8 cellular contexts compared by ENCODE assay signal in genomic region chr11:64802370-64803162, GRCh38. TPM values are rescaled to one million over a fixed set of nuclear protein-coding genes. Genes with fewer than 3 reads are reported as not detected.
A peak's percentile ranks its signal among the peaks of the same experiment; 100 is the strongest.
DNase-seq lines count a peak whose midpoint lies in the region; FAIRE-seq and TF ChIP-seq lines count a peak whose summit lies in the region.

No MANE protein-coding gene starts in this region.

- H3K27me3 ChIP-seq in HUES64 (ENCODE audit: insufficient read depth, low read length), result no peaks in the 10 kb centered on the region
- no peaks in the 10 kb centered on the region for H3K27me3 ChIP-seq in keratinocyte (ENCODE audit: control insufficient read depth, extremely low read depth, insufficient read depth, low read length)

- H3K9me3 Mint-ChIP-seq in activated naive CD4-positive, alpha-beta T cell treated with anti-CD3 and anti-CD28 coated beads, Interleukin-2, amount 10 ng/mL, durations not matched to agents 7 days and 5 days, result no peaks in the 10 kb centered on the region

- no peaks in the 10 kb centered on the region for H4K20me1 ChIP-seq in keratinocyte (ENCODE audit: control insufficient read depth, extremely low read depth, insufficient read depth, low read length)

- H3K27ac ChIP-seq in HUES64 (ENCODE audit: low read depth, low read length) (no peak overlapping the region), keratinocyte (ENCODE audit: control insufficient read depth, insufficient read depth, low read length) (no peak overlapping the region)

- H3K4me2 ChIP-seq in keratinocyte (ENCODE audit: control insufficient read depth, extremely low read depth, insufficient read depth, low read depth, low read length), result peak overlapping the region; percentile 51

- H3K4me3 ChIP-seq in HUES64 (ENCODE audit: low read length) (peak overlapping the region; percentile 64), keratinocyte (ENCODE audit: control insufficient read depth in 2 of 3, extremely low read depth in 1 of 3, insufficient read depth in 2 of 3, low read depth in 1 of 3, low read length in 3 of 3) (peak overlapping the region; percentile 48 to 57 (median 51))

- TF ChIP-seq CTCF in keratinocyte (optimal IDR thresholded peaks at IDR 0.05 in 1 of 3, IDR thresholded peaks at IDR 0.05 in 1 of 3, conservative IDR thresholded peaks at IDR 0.05 in 1 of 3; ENCODE audit: extremely low read depth in 1 of 3, insufficient read depth in 2 of 3, low read length in 3 of 3), result no peak

- H3K79me2 ChIP-seq in keratinocyte (ENCODE audit: control insufficient read depth, insufficient read depth, low read length), result no peaks in the 10 kb centered on the region

- H3K9me3 ChIP-seq in HUES64 (ENCODE audit: insufficient read depth, low read depth, low read length) (no peaks in the 10 kb centered on the region), keratinocyte (ENCODE audit: control insufficient read depth, low read depth, low read length) (no peaks in the 10 kb centered on the region)

- no peaks in the 10 kb centered on the region for H3K9me1 ChIP-seq in keratinocyte (ENCODE audit: control insufficient read depth, extremely low read depth, insufficient read depth, low read length)

- in situ Hi-C loops in KBM-7 (cut with MboI; ENCODE audit: low pct_unique_long_range_greater_than_20kb, low sequenced_read_pairs), result no loop called here

- CTCF ChIA-PET in activated naive CD4-positive, alpha-beta T cell treated with anti-CD3 and anti-CD28 coated beads, Interleukin-2, amount 10 ng/mL, durations not matched to agents 7 days and 5 days (lab: Charles Lee), result interaction anchor here (1.0 to 2.0 kb wide), 2 partner anchors 10 to 15 kb away, joined by 3 to 5 read pairs; no protein-coding TSS in a partner anchor

- WGBS in HUES64, result 8% methylated on average over 56 of the region's 56 CpGs

- no peak overlapping the region for H2AFZ ChIP-seq in keratinocyte (ENCODE audit: control insufficient read depth, low read length)

- H3K27ac Mint-ChIP-seq in activated naive CD4-positive, alpha-beta T cell treated with anti-CD3 and anti-CD28 coated beads, Interleukin-2, amount 10 ng/mL, durations not matched to agents 7 days and 5 days, result peak overlapping the region; percentile 83

- H3K27me3 Mint-ChIP-seq in activated naive CD4-positive, alpha-beta T cell treated with anti-CD3 and anti-CD28 coated beads, Interleukin-2, amount 10 ng/mL, durations not matched to agents 7 days and 5 days, result no peaks in the 10 kb centered on the region

- H3K9ac ChIP-seq in HUES64 (ENCODE audit: low read depth, low read length), result no peak overlapping the region
- H3K9ac ChIP-seq in keratinocyte (ENCODE audit: control insufficient read depth, extremely low read depth, insufficient read depth, low read length), result peak overlapping the region; percentile 33

- dilution Hi-C loops in keratinocyte (cut with MboI; ENCODE audit: extremely low pct_ligation_motif_present, low sequenced_read_pairs), result no loop called here

- no peak for FAIRE-seq in keratinocyte (lab: Jason Lieb, UNC)

- peaks cover 34% of the 10 kb centered on the region for H3K36me3 Mint-ChIP-seq in activated naive CD4-positive, alpha-beta T cell treated with anti-CD3 and anti-CD28 coated beads, Interleukin-2, amount 10 ng/mL, durations not matched to agents 7 days and 5 days

- H3K4me1 ChIP-seq in HUES64 (ENCODE audit: insufficient read depth, low read length) (peaks cover 5% of the 10 kb centered on the region; the same call in 1 of the 2 replicates), keratinocyte (ENCODE audit: control insufficient read depth, extremely low read depth, insufficient read depth, low read length) (peaks cover 14% of the 10 kb centered on the region)

- peaks cover 37% of the 10 kb centered on the region for H3K4me1 Mint-ChIP-seq in activated naive CD4-positive, alpha-beta T cell treated with anti-CD3 and anti-CD28 coated beads, Interleukin-2, amount 10 ng/mL, durations not matched to agents 7 days and 5 days

- H3K36me3 ChIP-seq in HUES64 (ENCODE audit: insufficient read depth, low read length) (peaks cover 27% of the 10 kb centered on the region), keratinocyte (ENCODE audit: control insufficient read depth in 2 of 2, extremely low read depth in 1 of 2, insufficient read depth in 2 of 2, low read length in 2 of 2) (peaks cover 11 to 22% of the 10 kb centered on the region in 2 experiments)

- H3K4me3 Mint-ChIP-seq in activated naive CD4-positive, alpha-beta T cell treated with anti-CD3 and anti-CD28 coated beads, Interleukin-2, amount 10 ng/mL, durations not matched to agents 7 days and 5 days, result peak overlapping the region; percentile 82

- peak; percentile 60 for DNase-seq in stimulated activated CD4-positive, alpha-beta T cell treated with anti-CD3 and anti-CD28 coated beads, Interleukin-15, amount 100 ng/mL, for 24 hours
- no peak for DNase-seq in stimulated activated CD4-positive, alpha-beta T cell treated with anti-CD3 and anti-CD28 coated beads, Interleukin-12 subunit alpha, Interleukin-12 subunit beta, amount 100 ng/mL, for 4 hours
- DNase-seq in activated naive CD4-positive, alpha-beta T cell treated with anti-CD3 and anti-CD28 coated beads, Interleukin-2, amount 10 ng/mL, durations not matched to agents 7 days and 5 days, result no peak
- DNase-seq in keratinocyte (ENCODE audit: low read depth, low spot score) (no peak), KBM-7 (no peak), NOMO-1 (lab: John Stamatoyannopoulos, UW; ENCODE audit: unreplicated experiment in 2 of 2) (no peak)
- DNase-seq in stimulated activated CD8-positive, alpha-beta memory T cell treated with anti-CD3 and anti-CD28 coated beads, Interleukin-4, amount 100 ng/mL, for 48 hours, result peak; percentile 62

RNA-seq across cellular contexts. Expression of gene MAP4K2, which starts 0.4 kb away (rescaled TPM):
- polyA plus RNA-seq in HUES64 (2013, experiment 1 of 2), result 14.1 TPM
- 16.9 TPM for polyA plus RNA-seq in HUES64 (2013, experiment 2 of 2)
- 6.7 to 12.5 TPM (median 10.7 TPM) in 3 replicates for polyA plus RNA-seq in keratinocyte
- polyA plus RNA-seq in keratinocyte (2011; ENCODE audit: low read depth), result 5.4 TPM
- 6.6 and 14.4 TPM in 2 replicates for polyA plus RNA-seq in keratinocyte (2011; cell fraction: cytosol; rRNA removed)
- polyA plus RNA-seq in keratinocyte (2011; cell fraction: nucleus; rRNA removed), result 13.5 and 16.6 TPM in 2 replicates
- 4.8 and 10.3 TPM in 2 replicates for polyA plus RNA-seq in keratinocyte (2012; ENCODE audit: low replicate concordance)
- 11.5 to 31.8 TPM (median 19.6 TPM) in 3 replicates for polyA minus RNA-seq in keratinocyte
- polyA minus RNA-seq in keratinocyte (2011; cell fraction: cytosol; rRNA and poly(A)+ RNA removed), result 19.4 TPM
- 3.7 and 10.6 TPM in 2 replicates for polyA minus RNA-seq in keratinocyte (2011; cell fraction: nucleus; rRNA and poly(A)+ RNA removed)

RNA-seq across cellular contexts. Expression of gene MEN1, which starts 7.8 kb away (rescaled TPM):
- polyA plus RNA-seq in HUES64 (2013, experiment 1 of 2), result 31.5 TPM
- polyA plus RNA-seq in HUES64 (2013, experiment 2 of 2), result 36.6 TPM
- 14.2 to 19.1 TPM (median 18.2 TPM) in 3 replicates for polyA plus RNA-seq in keratinocyte
- polyA plus RNA-seq in keratinocyte (2011; ENCODE audit: low read depth), result 4.6 TPM
- polyA plus RNA-seq in keratinocyte (2011; cell fraction: cytosol; rRNA removed), result 10.7 and 17.7 TPM in 2 replicates
- 39.7 and 52.7 TPM in 2 replicates for polyA plus RNA-seq in keratinocyte (2011; cell fraction: nucleus; rRNA removed)
- polyA plus RNA-seq in keratinocyte (2012; ENCODE audit: low replicate concordance), result 19.6 and 27.4 TPM in 2 replicates
- 12.3 to 50.8 TPM (median 16.1 TPM) in 3 replicates for polyA minus RNA-seq in keratinocyte
- polyA minus RNA-seq in keratinocyte (2011; cell fraction: cytosol; rRNA and poly(A)+ RNA removed), result 35.9 TPM
- 25.9 and 29.3 TPM in 2 replicates for polyA minus RNA-seq in keratinocyte (2011; cell fraction: nucleus; rRNA and poly(A)+ RNA removed)

RNA-seq across cellular contexts. Expression of gene SF1, which starts 24.2 kb away (rescaled TPM):
- 208 TPM for polyA plus RNA-seq in HUES64 (2013, experiment 1 of 2)
- polyA plus RNA-seq in HUES64 (2013, experiment 2 of 2), result 212 TPM
- polyA plus RNA-seq in keratinocyte, result 34.3 to 153 TPM (median 54.5 TPM) in 3 replicates
- 334 TPM for polyA plus RNA-seq in keratinocyte (2011; ENCODE audit: low read depth)
- 50.6 and 57.5 TPM in 2 replicates for polyA plus RNA-seq in keratinocyte (2011; cell fraction: cytosol; rRNA removed)
- 170 and 203 TPM in 2 replicates for polyA plus RNA-seq in keratinocyte (2011; cell fraction: nucleus; rRNA removed)
- polyA plus RNA-seq in keratinocyte (2012; ENCODE audit: low replicate concordance), result 119 and 180 TPM in 2 replicates
- 31.7 to 117 TPM (median 63.9 TPM) in 3 replicates for polyA minus RNA-seq in keratinocyte
- polyA minus RNA-seq in keratinocyte (2011; cell fraction: cytosol; rRNA and poly(A)+ RNA removed), result 54.7 TPM
- 62.7 and 81.1 TPM in 2 replicates for polyA minus RNA-seq in keratinocyte (2011; cell fraction: nucleus; rRNA and poly(A)+ RNA removed)

RNA-seq across cellular contexts. Expression of gene CDC42BPG, which starts 41.9 kb away (rescaled TPM):
- polyA plus RNA-seq in HUES64 (2013, experiment 1 of 2), result 4.0 TPM
- 4.4 TPM for polyA plus RNA-seq in HUES64 (2013, experiment 2 of 2)
- 2.2 to 4.0 TPM (median 2.5 TPM) in 3 replicates for polyA plus RNA-seq in keratinocyte
- 2.5 TPM for polyA plus RNA-seq in keratinocyte (2011; ENCODE audit: low read depth)
- 1.4 and 3.5 TPM in 2 replicates for polyA plus RNA-seq in keratinocyte (2011; cell fraction: cytosol; rRNA removed)
- polyA plus RNA-seq in keratinocyte (2011; cell fraction: nucleus; rRNA removed), result 9.9 and 12.9 TPM in 2 replicates
- 6.3 and 7.4 TPM in 2 replicates for polyA plus RNA-seq in keratinocyte (2012; ENCODE audit: low replicate concordance)
- 3.6 to 9.7 TPM (median 5.5 TPM) in 3 replicates for polyA minus RNA-seq in keratinocyte
- 4.6 TPM for polyA minus RNA-seq in keratinocyte (2011; cell fraction: cytosol; rRNA and poly(A)+ RNA removed)
- polyA minus RNA-seq in keratinocyte (2011; cell fraction: nucleus; rRNA and poly(A)+ RNA removed), result 11.5 and 16.9 TPM in 2 replicates

RNA-seq across cellular contexts. Expression of gene PYGM, which starts 42.8 kb away (rescaled TPM):
- 2.8 TPM for polyA plus RNA-seq in HUES64 (2013, experiment 1 of 2)
- polyA plus RNA-seq in HUES64 (2013, experiment 2 of 2), result 2.5 TPM
- polyA plus RNA-seq in keratinocyte, result 0.05 to 0.14 TPM in 2 of 3 replicates, not detected in the other
- polyA plus RNA-seq in keratinocyte (2011; ENCODE audit: low read depth), result 0.14 TPM
- 0.04 TPM in 1 of 2 replicates, not detected in the other for polyA plus RNA-seq in keratinocyte (2011; cell fraction: cytosol; rRNA removed)
- 0.40 and 0.42 TPM in 2 replicates for polyA plus RNA-seq in keratinocyte (2011; cell fraction: nucleus; rRNA removed)
- 0.59 TPM in 1 of 2 replicates, not detected in the other for polyA plus RNA-seq in keratinocyte (2012; ENCODE audit: low replicate concordance)
- polyA minus RNA-seq in keratinocyte, result 0.10 to 0.32 TPM in 2 of 3 replicates, not detected in the other
- polyA minus RNA-seq in keratinocyte (2011; cell fraction: cytosol; rRNA and poly(A)+ RNA removed), result not detected
- 0.53 and 0.85 TPM in 2 replicates for polyA minus RNA-seq in keratinocyte (2011; cell fraction: nucleus; rRNA and poly(A)+ RNA removed)

Comparison
In these comparisons a context has a peak if more than half of its experiments do, and no peak if none do; other contexts are left out.
1. DNase-seq: peak in stimulated activated CD4-positive, alpha-beta T cell treated with anti-CD3 and anti-CD28 coated beads, Interleukin-15, amount 100 ng/mL, for 24 hours (single experiment) and stimulated activated CD8-positive, alpha-beta memory T cell treated with anti-CD3 and anti-CD28 coated beads, Interleukin-4, amount 100 ng/mL, for 48 hours (single experiment); none in stimulated activated CD4-positive, alpha-beta T cell treated with anti-CD3 and anti-CD28 coated beads, Interleukin-12 subunit alpha, Interleukin-12 subunit beta, amount 100 ng/mL, for 4 hours (single experiment), activated naive CD4-positive, alpha-beta T cell treated with anti-CD3 and anti-CD28 coated beads, Interleukin-2, amount 10 ng/mL, durations not matched to agents 7 days and 5 days (single experiment), keratinocyte (single experiment), KBM-7 (single experiment) and NOMO-1 (0 of 2).